8 cellular contexts compared by ENCODE assay signal in genomic region chr12:109572506-109572845, GRCh38. TPM values are rescaled to one million over a fixed set of nuclear protein-coding genes. Genes with fewer than 3 reads are reported as not detected.
DNase-seq lines count a peak whose midpoint lies in the region; ATAC-seq lines count a peak whose summit lies in the region.

No MANE protein-coding gene starts in this region.

- no peaks in the 10 kb centered on the region for H3K9me3 Mint-ChIP-seq in T-helper 1 cell treated with Interleukin-12 subunit alpha and Interleukin-12 subunit beta and Interleukin-4 antibody, amounts not matched to agents 30 μg/mL and 1 μg/mL, for 36 hours
- H3K9me3 Mint-ChIP-seq in activated T-helper 2 cell treated with anti-CD3 and anti-CD28 coated beads, Interferon-gamma antibody, Interleukin-2, Interleukin-4, amounts not matched to agents 10 μg/mL and 5 μg/mL and 100 μg/mL, durations not matched to agents 14 hours and 24 hours and 36 hours: no peaks in the 10 kb centered on the region
- H3K9me3 Mint-ChIP-seq in stimulated activated naive CD8-positive, alpha-beta T cell treated with anti-CD3 and anti-CD28 coated beads, Interleukin-15, amount 100 ng/mL, for 72 hours: no peaks in the 10 kb centered on the region

- H3K4me3 Mint-ChIP-seq in T-helper 1 cell treated with Interleukin-12 subunit alpha and Interleukin-12 subunit beta and Interleukin-4 antibody, amounts not matched to agents 30 μg/mL and 1 μg/mL, for 36 hours: peak overlapping the region; percentile 94
- H3K4me3 Mint-ChIP-seq in activated T-helper 2 cell treated with anti-CD3 and anti-CD28 coated beads, Interferon-gamma antibody, Interleukin-2, Interleukin-4, amounts not matched to agents 10 μg/mL and 5 μg/mL and 100 μg/mL, durations not matched to agents 14 hours and 24 hours and 36 hours (ENCODE audit: low read depth): peak overlapping the region; percentile 93
- peak overlapping the region; percentile 89 to 91 for H3K4me3 Mint-ChIP-seq in stimulated activated naive CD8-positive, alpha-beta T cell treated with anti-CD3 and anti-CD28 coated beads, Interleukin-15, amount 100 ng/mL, for 72 hours

- H3K27me3 Mint-ChIP-seq in T-helper 1 cell treated with Interleukin-12 subunit alpha and Interleukin-12 subunit beta and Interleukin-4 antibody, amounts not matched to agents 30 μg/mL and 1 μg/mL, for 36 hours (ENCODE audit: low read depth): no peaks in the 10 kb centered on the region
- H3K27me3 Mint-ChIP-seq in activated T-helper 2 cell treated with anti-CD3 and anti-CD28 coated beads, Interferon-gamma antibody, Interleukin-2, Interleukin-4, amounts not matched to agents 10 μg/mL and 5 μg/mL and 100 μg/mL, durations not matched to agents 14 hours and 24 hours and 36 hours (ENCODE audit: low read depth): no peaks in the 10 kb centered on the region
- H3K27me3 Mint-ChIP-seq in stimulated activated naive CD8-positive, alpha-beta T cell treated with anti-CD3 and anti-CD28 coated beads, Interleukin-15, amount 100 ng/mL, for 72 hours: no peaks in the 10 kb centered on the region

- no peak for ATAC-seq in stimulated activated naive CD8-positive, alpha-beta T cell treated with anti-CD3 and anti-CD28 coated beads, Interleukin-15, amount 100 ng/mL, for 72 hours

- peak overlapping the region; percentile 93 for H3K27ac Mint-ChIP-seq in T-helper 1 cell treated with Interleukin-12 subunit alpha and Interleukin-12 subunit beta and Interleukin-4 antibody, amounts not matched to agents 30 μg/mL and 1 μg/mL, for 36 hours
- H3K27ac Mint-ChIP-seq in activated T-helper 2 cell treated with anti-CD3 and anti-CD28 coated beads, Interferon-gamma antibody, Interleukin-2, Interleukin-4, amounts not matched to agents 10 μg/mL and 5 μg/mL and 100 μg/mL, durations not matched to agents 14 hours and 24 hours and 36 hours: peak overlapping the region; percentile 92
- H3K27ac Mint-ChIP-seq in stimulated activated naive CD8-positive, alpha-beta T cell treated with anti-CD3 and anti-CD28 coated beads, Interleukin-15, amount 100 ng/mL, for 72 hours: peak overlapping the region; percentile 63 to 95

- peaks cover 22% of the 10 kb centered on the region for H3K4me1 Mint-ChIP-seq in T-helper 1 cell treated with Interleukin-12 subunit alpha and Interleukin-12 subunit beta and Interleukin-4 antibody, amounts not matched to agents 30 μg/mL and 1 μg/mL, for 36 hours (ENCODE audit: low read depth)
- H3K4me1 Mint-ChIP-seq in activated T-helper 2 cell treated with anti-CD3 and anti-CD28 coated beads, Interferon-gamma antibody, Interleukin-2, Interleukin-4, amounts not matched to agents 10 μg/mL and 5 μg/mL and 100 μg/mL, durations not matched to agents 14 hours and 24 hours and 36 hours (ENCODE audit: low read depth): peaks cover 30% of the 10 kb centered on the region
- peaks cover 34% of the 10 kb centered on the region for H3K4me1 Mint-ChIP-seq in stimulated activated naive CD8-positive, alpha-beta T cell treated with anti-CD3 and anti-CD28 coated beads, Interleukin-15, amount 100 ng/mL, for 72 hours

- H3K36me3 Mint-ChIP-seq in T-helper 1 cell treated with Interleukin-12 subunit alpha and Interleukin-12 subunit beta and Interleukin-4 antibody, amounts not matched to agents 30 μg/mL and 1 μg/mL, for 36 hours (ENCODE audit: low read depth): peaks cover 16% of the 10 kb centered on the region
- peaks cover 33% of the 10 kb centered on the region for H3K36me3 Mint-ChIP-seq in activated T-helper 2 cell treated with anti-CD3 and anti-CD28 coated beads, Interferon-gamma antibody, Interleukin-2, Interleukin-4, amounts not matched to agents 10 μg/mL and 5 μg/mL and 100 μg/mL, durations not matched to agents 14 hours and 24 hours and 36 hours (ENCODE audit: low read depth)

- DNase-seq in T-helper 1 cell (no peak), Kasumi-1 (lab: John Stamatoyannopoulos, UW) (no peak), NCI-H774 (lab: John Stamatoyannopoulos, UW) (no peak), COLO829 (ENCODE audit: low spot score) (no peak)
- DNase-seq in activated T-helper 2 cell treated with anti-CD3 and anti-CD28 coated beads, Interferon-gamma antibody, Interleukin-2, Interleukin-4, amounts not matched to agents 10 μg/mL and 5 μg/mL and 100 μg/mL, durations not matched to agents 14 hours and 24 hours and 36 hours (ENCODE audit: low spot score): no peak
- DNase-seq in stimulated activated naive CD8-positive, alpha-beta T cell treated with anti-CD3 and anti-CD28 coated beads, Interleukin-15, amount 100 ng/mL, for 72 hours: no peak

- peak overlapping the region; percentile 68; the same call in 1 of the 2 replicates for H3K4me3 ChIP-seq in iPS-18c (ENCODE audit: insufficient read depth, low read depth, low read length)

- H3K9me3 ChIP-seq in iPS-18c (ENCODE audit: control insufficient read depth, insufficient read depth, low read length): no peaks in the 10 kb centered on the region

- intact Hi-C loops in activated T-helper 2 cell treated with anti-CD3 and anti-CD28 coated beads, Interferon-gamma antibody, Interleukin-2, Interleukin-4, amounts not matched to agents 10 μg/mL and 5 μg/mL and 100 μg/mL, durations not matched to agents 14 hours and 24 hours and 36 hours (cut with micrococcal nuclease): loop anchor here (2.0 to 10.0 kb wide), 5 partner anchors 96 to 1205 kb away; partner anchors contain the start of genes ALKBH2, FICD, KCTD10 and TCHP

RNA-seq across cellular contexts. Expression of gene MMAB, which starts 0.8 kb away (rescaled TPM):
- 56.7 and 59.0 TPM in 2 replicates for total RNA-seq in activated T-helper 2 cell treated with anti-CD3 and anti-CD28 coated beads, Interferon-gamma antibody, Interleukin-2, Interleukin-4, amounts not matched to agents 10 μg/mL and 5 μg/mL and 100 μg/mL, durations not matched to agents 14 hours and 24 hours and 36 hours

RNA-seq across cellular contexts. Expression of gene MVK, which starts 1.1 kb away (rescaled TPM):
- total RNA-seq in activated T-helper 2 cell treated with anti-CD3 and anti-CD28 coated beads, Interferon-gamma antibody, Interleukin-2, Interleukin-4, amounts not matched to agents 10 μg/mL and 5 μg/mL and 100 μg/mL, durations not matched to agents 14 hours and 24 hours and 36 hours: 28.7 and 33.6 TPM in 2 replicates
